ENCODE assay signal across 9 cellular contexts in the genomic region with DNA sequence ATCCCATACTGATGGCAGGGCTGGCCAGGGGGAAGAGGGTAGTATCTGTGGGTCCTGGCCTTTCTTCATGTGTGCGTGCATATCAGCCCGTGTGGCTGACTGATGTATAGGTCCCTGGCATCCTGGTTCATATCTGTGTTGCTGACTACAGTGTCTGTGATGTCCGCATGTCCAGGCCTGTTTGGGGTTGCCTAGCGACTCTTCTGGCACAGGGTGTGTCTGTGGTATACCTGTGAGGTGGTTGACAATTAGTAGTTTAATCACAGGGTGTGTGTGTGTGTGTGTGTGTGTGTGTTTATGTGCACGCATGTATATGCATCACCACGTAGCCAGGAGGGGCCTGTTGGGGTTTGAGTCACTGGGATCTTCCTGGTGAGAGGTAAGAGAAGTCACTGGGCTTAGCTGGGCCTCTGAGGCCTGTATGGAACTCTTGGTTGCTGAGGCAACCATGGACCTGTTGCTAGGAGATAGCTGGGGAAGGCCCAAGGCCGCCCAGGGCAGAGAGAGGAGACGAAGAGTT. TPM values are rescaled to one million over a fixed set of nuclear protein-coding genes. Genes with fewer than 3 reads are reported as not detected.
A peak's percentile ranks its signal among the peaks of the same experiment; 100 is the strongest.
DNase-seq lines count a peak whose midpoint lies in the region.
"Had no signal": no experiment of that assay in that cellular context is flagged by ENCODE, and none has a peak within 500 bp of the region (broad histone marks: within the 10 kb centered on the region; RNA-seq: fewer than 3 reads in every experiment).

No MANE protein-coding gene starts in this region.

- H3K27ac ChIP-seq in cingulate gyrus (ENCODE audit: low read depth, low read length) (peak overlapping the region; percentile 93), neuronal stem cell (replicated peaks; ENCODE audit: low read length) (no peak overlapping the region)
- no peak overlapping the region for H3K27ac ChIP-seq in effector memory CD4-positive, alpha-beta T cell (ENCODE audit: insufficient read depth, low read length, poor library complexity, severe bottlenecking)

- no peak overlapping the region for H2BK120ac ChIP-seq in neuronal stem cell (ENCODE audit: low read depth, low read length)

- peaks cover 8% of the 10 kb centered on the region for H3K79me1 ChIP-seq in neuronal stem cell (ENCODE audit: low read depth, low read length)

- peak overlapping the region; percentile 40 for H4K91ac ChIP-seq in neuronal stem cell (ENCODE audit: low read depth, low read length, poor library complexity)

- no peak overlapping the region for H4K8ac ChIP-seq in neuronal stem cell (ENCODE audit: low read depth, low read length)

- H3K27me3 ChIP-seq in neuronal stem cell (ENCODE audit: control insufficient read depth in 3 of 3, insufficient read depth in 3 of 3, low read depth in 1 of 3, low read length in 3 of 3) = peaks cover 0 to 3% (median 0%) of the 10 kb centered on the region in 3 experiments
- H3K27me3 ChIP-seq in effector memory CD4-positive, alpha-beta T cell (replicated peaks; ENCODE audit: control insufficient read depth, insufficient read depth, low read length, poor library complexity, severe bottlenecking) = no peaks in the 10 kb centered on the region

- peak overlapping the region; percentile 63 for H3K14ac ChIP-seq in neuronal stem cell (ENCODE audit: low read length)

- DNase-seq in EL (peak; percentile 50), NCI-H1105 treated with DMSO at 0.1 percent for 48 hours (lab: John Stamatoyannopoulos, UW) (peak; percentile 52), neuronal stem cell (ENCODE audit: low spot score) (no peak), NCI-H2081 (lab: John Stamatoyannopoulos, UW) (no peak), COLO829 (ENCODE audit: low spot score) (no peak), NOMO-1 treated with dmso at 0.1 percent for 144 hours (lab: John Stamatoyannopoulos, UW; ENCODE audit: unreplicated experiment) (no peak)
- no peak for DNase-seq in effector memory CD4-positive, alpha-beta T cell
- DNase-seq: GOT3 had no signal

- peak overlapping the region in 1 of 2 donors; percentile 10 for H3K4me3 ChIP-seq in neuronal stem cell (ENCODE audit: low read length in 2 of 2)
- no peak overlapping the region for H3K4me3 ChIP-seq in effector memory CD4-positive, alpha-beta T cell (ENCODE audit: insufficient read depth, low read depth, low read length, poor library complexity, severe bottlenecking)

- H3K23ac ChIP-seq in neuronal stem cell (ENCODE audit: low read depth, low read length, poor library complexity) = no peak overlapping the region

- no peak overlapping the region for H2BK15ac ChIP-seq in neuronal stem cell (ENCODE audit: low read length)

- H3K9ac ChIP-seq in neuronal stem cell (ENCODE audit: low read depth, low read length, poor library complexity) = no peak overlapping the region

- WGBS in neuronal stem cell (ENCODE audit: extremely low coverage in 2 of 2, insufficient read length in 2 of 2, insufficient replicate concordance in 1 of 2), 2 donors = no CpG with 5 or more reads among the region's 8 CpGs

- no peak overlapping the region for H3K4ac ChIP-seq in neuronal stem cell (ENCODE audit: low read length)

- H3K36me3 ChIP-seq in neuronal stem cell (replicated peaks in 1 of 2; ENCODE audit: control insufficient read depth in 2 of 2, insufficient read depth in 2 of 2, low read length in 2 of 2) = no peaks in the 10 kb centered on the region
- no peaks in the 10 kb centered on the region for H3K36me3 ChIP-seq in effector memory CD4-positive, alpha-beta T cell (ENCODE audit: control insufficient read depth, insufficient read depth, low read length)

- no peak overlapping the region for H2BK5ac ChIP-seq in neuronal stem cell (ENCODE audit: low read length)

- no peak overlapping the region for H2AK5ac ChIP-seq in neuronal stem cell (ENCODE audit: low read depth, low read length)

- no peak overlapping the region for H3K4me2 ChIP-seq in neuronal stem cell (ENCODE audit: insufficient read depth, low read length, poor library complexity, severe bottlenecking)

- no peaks in the 10 kb centered on the region for H3K9me3 ChIP-seq in neuronal stem cell (replicated peaks in 1 of 2; ENCODE audit: control insufficient read depth in 2 of 2, insufficient read depth in 1 of 2, low read depth in 1 of 2, low read length in 2 of 2)
- H3K9me3 ChIP-seq in effector memory CD4-positive, alpha-beta T cell (ENCODE audit: control insufficient read depth, low read length) = no peaks in the 10 kb centered on the region

- H3K4me1 ChIP-seq in neuronal stem cell (ENCODE audit: control insufficient read depth in 2 of 2, insufficient read depth in 1 of 2, low read depth in 1 of 2, low read length in 2 of 2) = peaks cover 21 to 50% of the 10 kb centered on the region in 2 donors
- peaks cover 28% of the 10 kb centered on the region for H3K4me1 ChIP-seq in effector memory CD4-positive, alpha-beta T cell (ENCODE audit: control insufficient read depth, insufficient read depth, low read length, poor library complexity, severe bottlenecking)

- no peak overlapping the region for H2AFZ ChIP-seq in neuronal stem cell (ENCODE audit: low read length)

- H3K18ac ChIP-seq in neuronal stem cell (ENCODE audit: low read length) = no peak overlapping the region

- no peak overlapping the region for H2BK12ac ChIP-seq in neuronal stem cell (ENCODE audit: low read length)

RNA-seq across cellular contexts. Expression of gene TMEM95, which starts 0.6 kb away (rescaled TPM):
- not detected for polyA plus RNA-seq in neuronal stem cell (2013, experiment 1 of 2)
- not detected for polyA plus RNA-seq in neuronal stem cell (2013, experiment 2 of 2)

RNA-seq across cellular contexts. Expression of gene KCTD11, which starts 2.4 kb away (rescaled TPM):
- 6.9 TPM for polyA plus RNA-seq in neuronal stem cell (2013, experiment 1 of 2)
- 6.6 TPM for polyA plus RNA-seq in neuronal stem cell (2013, experiment 2 of 2)

RNA-seq across cellular contexts. Expression of gene ACAP1, which starts 18.0 kb away (rescaled TPM):
- 6.8 TPM for polyA plus RNA-seq in neuronal stem cell (2013, experiment 1 of 2)
- polyA plus RNA-seq in neuronal stem cell (2013, experiment 2 of 2) = 5.7 TPM

RNA-seq across cellular contexts. Expression of gene NEURL4, which starts 25.2 kb away (rescaled TPM):
- 15.9 TPM for polyA plus RNA-seq in neuronal stem cell (2013, experiment 1 of 2)
- polyA plus RNA-seq in neuronal stem cell (2013, experiment 2 of 2) = 15.0 TPM

RNA-seq across cellular contexts. Expression of gene TNK1, which starts 26.6 kb away (rescaled TPM):
- polyA plus RNA-seq in neuronal stem cell (2013, experiment 1 of 2) = 0.91 TPM
- 0.89 TPM for polyA plus RNA-seq in neuronal stem cell (2013, experiment 2 of 2)

Comparison
In these comparisons a context has a peak if more than half of its experiments do, and no peak if none do; other contexts are left out.
1. DNase-seq: peak in EL (single experiment) and NCI-H1105 treated with DMSO at 0.1 percent for 48 hours (single experiment); none in neuronal stem cell (single experiment), effector memory CD4-positive, alpha-beta T cell (0 of 3), NCI-H2081 (0 of 2), COLO829 (single experiment) and NOMO-1 treated with dmso at 0.1 percent for 144 hours (single experiment).